15 cellular contexts compared by ENCODE assay signal in genomic region chr20:1959156-1959555, GRCh38.
A peak's percentile ranks its signal among the peaks of the same experiment; 100 is the strongest.
DNase-seq lines count a peak whose midpoint lies in the region; ATAC-seq and TF ChIP-seq lines count a peak whose summit lies in the region.
"Had no signal": no experiment of that assay in that cellular context is flagged by ENCODE, and none has a peak within 500 bp of the region (broad histone marks: within the 10 kb centered on the region; RNA-seq: fewer than 3 reads in every experiment).

No MANE protein-coding gene starts in this region.

- no peaks in the 10 kb centered on the region for H3K36me3 ChIP-seq in SK-N-MC (ENCODE audit: insufficient read depth, low read length)
- H3K36me3 ChIP-seq: BLaER1 treated with 17β-estradiol and CSF1 and Interleukin-3, amounts not matched to agents 10 nM and 100 nM had no signal

- peak; percentile 89 for DNase-seq in SK-N-MC (ENCODE audit: low read depth, low spot score)
- DNase-seq in ecto neural progenitor cell (ENCODE audit: low spot score) = no peak
- DNase-seq in SW480 (ENCODE audit: low spot score) = no peak
- DNase-seq in NCI-H82 treated with DMSO at 0.1 percent for 48 hours (lab: John Stamatoyannopoulos, UW; ENCODE audit: unreplicated experiment) = no peak
- DNase-seq: 8988T; AML-193; Caco-2; Calu3; CD4-positive, alpha-beta T cell; CD8-positive, alpha-beta T cell; DMS79 treated with DMSO at 0.1 percent for 48 hours; GF-D8 had no signal

- ATAC-seq in SK-N-SH treated with all-trans-retinoic acid at 6 μM for 48 hours = no peak
- ATAC-seq: CD8-positive, alpha-beta T cell had no signal

- no peaks in the 10 kb centered on the region for H3K9me3 ChIP-seq in SK-N-MC (ENCODE audit: low read depth, low read length)
- H3K9me3 ChIP-seq: Caco-2 had no signal

- peak overlapping the region; percentile 100 for H3K27ac ChIP-seq in SK-N-MC
- H3K27ac ChIP-seq: BLaER1 treated with 17β-estradiol and CSF1 and Interleukin-3, amounts not matched to agents 10 nM and 100 nM; C4-2B had no signal

- peak overlapping the region; percentile 79 for H3K9ac ChIP-seq in SK-N-MC (ENCODE audit: insufficient read length)
- H3K9ac ChIP-seq: BLaER1 treated with 17β-estradiol and CSF1 and Interleukin-3, amounts not matched to agents 10 nM and 100 nM had no signal

- H3K4me3 ChIP-seq in SK-N-MC = peak overlapping the region; percentile 53
- H3K4me3 ChIP-seq: BLaER1 treated with 17β-estradiol and CSF1 and Interleukin-3, amounts not matched to agents 10 nM and 100 nM had no signal

TF ChIP-seq in SK-N-SH treated with all-trans-retinoic acid at 6 μM for 48 hours, 23 proteins besides CTCF, POLR2A, EP300 and RAD21:
- TF ChIP-seq TCF4 (CRISPR knock-in tag; IDR thresholded peaks at IDR 0.05; ENCODE audit: borderline replicate concordance) (peak; percentile 80), ARNTL (CRISPR knock-in tag; IDR thresholded peaks at IDR 0.05; ENCODE audit: borderline replicate concordance, low read depth) (no peak)
